1 cellular context compared by ENCODE assay signal in genomic region chr9:35271637-35272036, GRCh38.
TF ChIP-seq lines count a peak whose summit lies in the region.

No MANE protein-coding gene starts in this region.

TF ChIP-seq in GM12878, 131 proteins besides CTCF, POLR2A, EP300 and RAD21 (continued from another document):
- TF ChIP-seq ZNF384 (IDR thresholded peaks at IDR 0.05; ENCODE audit: borderline replicate concordance, low read depth, low read length) (no peak), CBX5 (IDR thresholded peaks at IDR 0.05; ENCODE audit: low read depth) (no peak), CHD2 (IDR thresholded peaks at IDR 0.05; ENCODE audit: borderline replicate concordance, low read depth, low read length) (no peak), KDM1A (IDR thresholded peaks at IDR 0.05; ENCODE audit: borderline replicate concordance) (no peak)
- TF ChIP-seq, protein P1, sequence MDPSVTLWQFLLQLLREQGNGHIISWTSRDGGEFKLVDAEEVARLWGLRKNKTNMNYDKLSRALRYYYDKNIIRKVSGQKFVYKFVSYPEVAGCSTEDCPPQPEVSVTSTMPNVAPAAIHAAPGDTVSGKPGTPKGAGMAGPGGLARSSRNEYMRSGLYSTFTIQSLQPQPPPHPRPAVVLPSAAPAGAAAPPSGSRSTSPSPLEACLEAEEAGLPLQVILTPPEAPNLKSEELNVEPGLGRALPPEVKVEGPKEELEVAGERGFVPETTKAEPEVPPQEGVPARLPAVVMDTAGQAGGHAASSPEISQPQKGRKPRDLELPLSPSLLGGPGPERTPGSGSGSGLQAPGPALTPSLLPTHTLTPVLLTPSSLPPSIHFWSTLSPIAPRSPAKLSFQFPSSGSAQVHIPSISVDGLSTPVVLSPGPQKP (IDR thresholded peaks at IDR 0.05; ENCODE audit: low read depth, low read length) = no peak
- TF ChIP-seq, protein P2, sequence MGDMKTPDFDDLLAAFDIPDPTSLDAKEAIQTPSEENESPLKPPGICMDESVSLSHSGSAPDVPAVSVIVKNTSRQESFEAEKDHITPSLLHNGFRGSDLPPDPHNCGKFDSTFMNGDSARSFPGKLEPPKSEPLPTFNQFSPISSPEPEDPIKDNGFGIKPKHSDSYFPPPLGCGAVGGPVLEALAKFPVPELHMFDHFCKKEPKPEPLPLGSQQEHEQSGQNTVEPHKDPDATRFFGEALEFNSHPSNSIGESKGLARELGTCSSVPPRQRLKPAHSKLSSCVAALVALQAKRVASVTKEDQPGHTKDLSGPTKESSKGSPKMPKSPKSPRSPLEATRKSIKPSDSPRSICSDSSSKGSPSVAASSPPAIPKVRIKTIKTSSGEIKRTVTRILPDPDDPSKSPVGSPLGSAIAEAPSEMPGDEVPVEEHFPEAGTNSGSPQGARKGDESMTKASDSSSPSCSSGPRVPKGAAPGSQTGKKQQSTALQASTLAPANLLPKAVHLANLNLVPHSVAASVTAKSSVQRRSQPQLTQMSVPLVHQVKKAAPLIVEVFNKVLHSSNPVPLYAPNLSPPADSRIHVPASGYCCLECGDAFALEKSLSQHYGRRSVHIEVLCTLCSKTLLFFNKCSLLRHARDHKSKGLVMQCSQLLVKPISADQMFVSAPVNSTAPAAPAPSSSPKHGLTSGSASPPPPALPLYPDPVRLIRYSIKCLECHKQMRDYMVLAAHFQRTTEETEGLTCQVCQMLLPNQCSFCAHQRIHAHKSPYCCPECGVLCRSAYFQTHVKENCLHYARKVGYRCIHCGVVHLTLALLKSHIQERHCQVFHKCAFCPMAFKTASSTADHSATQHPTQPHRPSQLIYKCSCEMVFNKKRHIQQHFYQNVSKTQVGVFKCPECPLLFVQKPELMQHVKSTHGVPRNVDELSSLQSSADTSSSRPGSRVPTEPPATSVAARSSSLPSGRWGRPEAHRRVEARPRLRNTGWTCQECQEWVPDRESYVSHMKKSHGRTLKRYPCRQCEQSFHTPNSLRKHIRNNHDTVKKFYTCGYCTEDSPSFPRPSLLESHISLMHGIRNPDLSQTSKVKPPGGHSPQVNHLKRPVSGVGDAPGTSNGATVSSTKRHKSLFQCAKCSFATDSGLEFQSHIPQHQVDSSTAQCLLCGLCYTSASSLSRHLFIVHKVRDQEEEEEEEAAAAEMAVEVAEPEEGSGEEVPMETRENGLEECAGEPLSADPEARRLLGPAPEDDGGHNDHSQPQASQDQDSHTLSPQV (IDR thresholded peaks at IDR 0.05) = no peak
